Comparison of ENCODE assay signal across 1 cellular context in genomic region chr16:27273670-27274522, GRCh38.
TF ChIP-seq lines count a peak whose summit lies in the region.

No MANE protein-coding gene starts in this region.

TF ChIP-seq in HepG2, 621 proteins besides CTCF, POLR2A, EP300 and RAD21 (continued from another document and continues in another):
- TF ChIP-seq GATAD1 (CRISPR knock-in tag; IDR thresholded peaks at IDR 0.05) (peak; percentile 59; the same call in 1 of the 2 replicates), HNF4G (IDR thresholded peaks at IDR 0.05; ENCODE audit: borderline replicate concordance, low read depth, low read length) (peak; percentile 100), HNF4G (CRISPR knock-in tag; IDR thresholded peaks at IDR 0.05; ENCODE audit: borderline replicate concordance, low read depth) (peak; percentile 100), MAFG (CRISPR knock-in tag; IDR thresholded peaks at IDR 0.05) (no peak), ZNF569 (CRISPR knock-in tag; IDR thresholded peaks at IDR 0.05; ENCODE audit: borderline replicate concordance) (no peak), TRIM24 (CRISPR knock-in tag; IDR thresholded peaks at IDR 0.05) (peak; percentile 84; the same call in 1 of the 2 replicates), ETS1 (CRISPR knock-in tag; IDR thresholded peaks at IDR 0.05) (0 out of 2 replicates have a peak, but pooled peaks have one; percentile 80), ONECUT2 (CRISPR knock-in tag; IDR thresholded peaks at IDR 0.05) (peak; percentile 71; the same call in 1 of the 2 replicates), KLF16 (CRISPR knock-in tag; IDR thresholded peaks at IDR 0.05) (peak in 1 of 2 experiments; percentile 87; a peak in 1 of 4 replicates), HMGA1 (CRISPR knock-in tag; conservative IDR thresholded peaks at IDR 0.05) (no peak), MED8 (CRISPR knock-in tag; IDR thresholded peaks at IDR 0.05; ENCODE audit: insufficient replicate concordance) (no peak), ZNF547 (CRISPR knock-in tag; IDR thresholded peaks at IDR 0.05) (peak; percentile 83), SIN3B (IDR thresholded peaks at IDR 0.05; ENCODE audit: low read length) (no peak), MLXIP (CRISPR knock-in tag; IDR thresholded peaks at IDR 0.05; ENCODE audit: borderline replicate concordance) (0 out of 2 replicates have a peak, but pooled peaks have one; percentile 57), PAXIP1 (CRISPR knock-in tag; conservative IDR thresholded peaks at IDR 0.05) (peak; percentile 100), WIZ (CRISPR knock-in tag; IDR thresholded peaks at IDR 0.05) (no peak), ZMYM3 (CRISPR knock-in tag; IDR thresholded peaks at IDR 0.05) (peak; percentile 94), ZNF761 (CRISPR knock-in tag; conservative IDR thresholded peaks at IDR 0.05) (no peak), ZC3H4 (CRISPR knock-in tag; IDR thresholded peaks at IDR 0.05; ENCODE audit: borderline replicate concordance) (no peak), ZNF773 (CRISPR knock-in tag; IDR thresholded peaks at IDR 0.05; ENCODE audit: borderline replicate concordance) (0 out of 2 replicates have a peak, but pooled peaks have one; percentile 66), MEF2D (CRISPR knock-in tag; IDR thresholded peaks at IDR 0.05) (peak; percentile 98), GABPB1 (CRISPR knock-in tag; IDR thresholded peaks at IDR 0.05) (peak; percentile 58; the same call in 1 of the 2 replicates), ZFY (CRISPR knock-in tag; IDR thresholded peaks at IDR 0.05) (peak; percentile 76), ZNF503 (CRISPR knock-in tag; IDR thresholded peaks at IDR 0.05) (peak; percentile 98; the same call in 1 of the 2 replicates), ARHGAP35 (CRISPR knock-in tag; IDR thresholded peaks at IDR 0.05; ENCODE audit: borderline replicate concordance) (no peak), MTA3 (CRISPR knock-in tag; IDR thresholded peaks at IDR 0.05) (no peak), ZNF142 (CRISPR knock-in tag; IDR thresholded peaks at IDR 0.05) (peak; percentile 74; the same call in 1 of the 2 replicates), PHF21A (CRISPR knock-in tag; IDR thresholded peaks at IDR 0.05) (peak; percentile 100), ZKSCAN5 (CRISPR knock-in tag; IDR thresholded peaks at IDR 0.05) (no peak), BCL6 (CRISPR knock-in tag; IDR thresholded peaks at IDR 0.05) (peak; percentile 100), DNMT1 (CRISPR knock-in tag; IDR thresholded peaks at IDR 0.05) (no peak), PLSCR1 (CRISPR knock-in tag; IDR thresholded peaks at IDR 0.05; ENCODE audit: borderline replicate concordance) (no peak), PCBP1 (IDR thresholded peaks at IDR 0.05; ENCODE audit: borderline replicate concordance, low read depth, low read length) (no peak), MEIS1 (CRISPR knock-in tag; IDR thresholded peaks at IDR 0.05; ENCODE audit: borderline replicate concordance) (peak; percentile 81; the same call in 1 of the 2 replicates), ZNF766 (CRISPR knock-in tag; IDR thresholded peaks at IDR 0.05; ENCODE audit: borderline replicate concordance) (peak; percentile 92), HNF1A (IDR thresholded peaks at IDR 0.05; ENCODE audit: low read depth) (peak; percentile 65), HNF1A (CRISPR knock-in tag; IDR thresholded peaks at IDR 0.05; ENCODE audit: borderline replicate concordance) (peak; percentile 73; the same call in 1 of the 2 replicates), HINFP (CRISPR knock-in tag; IDR thresholded peaks at IDR 0.05; ENCODE audit: low read depth) (no peak)
